Comparison of ENCODE assay signal across 10 cellular contexts in the genomic region with DNA sequence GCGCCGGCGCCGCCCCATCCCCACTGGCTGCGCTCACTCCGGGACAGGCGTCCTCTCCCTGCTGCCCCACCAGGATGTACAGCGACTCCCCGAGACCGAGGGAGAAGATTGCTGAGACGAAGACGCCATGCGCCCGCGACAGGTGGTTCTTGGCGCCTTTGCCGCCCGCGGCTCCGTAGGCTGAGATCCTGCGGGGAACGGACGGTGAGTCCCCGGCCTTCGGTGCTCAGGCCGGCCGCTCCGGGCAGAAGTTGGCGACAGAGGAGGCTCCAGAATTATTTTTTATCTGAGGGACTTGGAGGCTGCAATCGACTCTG.
DNase-seq lines count a peak whose midpoint lies in the region; ATAC-seq lines count a peak whose summit lies in the region.
"Had no signal": no experiment of that assay in that cellular context is flagged by ENCODE, and none has a peak within 500 bp of the region (broad histone marks: within the 10 kb centered on the region; RNA-seq: fewer than 3 reads in every experiment).

No MANE protein-coding gene starts in this region.

- peak overlapping the region; percentile 52 for H3K4me3 ChIP-seq in iPS-18a (ENCODE audit: low read length)

- peaks cover 76% of the 10 kb centered on the region for H3K27me3 ChIP-seq in iPS-18a (ENCODE audit: control insufficient read depth, insufficient read depth, low read length)

- no peak overlapping the region for H3K27ac ChIP-seq in iPS-18a (ENCODE audit: low read length)
- H3K27ac ChIP-seq: SK-N-MC had no signal

- no peak overlapping the region for H3K9ac ChIP-seq in iPS-18a (ENCODE audit: low read length)

- H3K36me3 Mint-ChIP-seq in stimulated activated effector memory CD8-positive, alpha-beta T cell treated with anti-CD3 and anti-CD28 coated beads, Interleukin-12 subunit alpha, Interleukin-12 subunit beta, amount 100 ng/mL, for 72 hours = peaks cover 8% of the 10 kb centered on the region

- DNase-seq in NCI-H748 (lab: John Stamatoyannopoulos, UW; ENCODE audit: unreplicated experiment) (peak; percentile 18), NCI-H748 treated with DMSO at 0.1 percent for 48 hours (lab: John Stamatoyannopoulos, UW) (no peak), NCI-H187 (lab: John Stamatoyannopoulos, UW) (no peak), GM19240 (ENCODE audit: insufficient read length, low spot score) (no peak)
- DNase-seq in activated CD8-positive, alpha-beta memory T cell treated with anti-CD3 and anti-CD28 coated beads, Interleukin-2, amount 50 U/mL, for 48 hours = peak; percentile 65
- no peak for DNase-seq in stimulated activated effector memory CD8-positive, alpha-beta T cell treated with anti-CD3 and anti-CD28 coated beads, Interleukin-12 subunit alpha, Interleukin-12 subunit beta, amount 100 ng/mL, for 72 hours (ENCODE audit: low spot score in 2 of 2)
- no peak for DNase-seq in stimulated activated CD4-positive, alpha-beta T cell treated with anti-CD3 and anti-CD28 coated beads, Interleukin-4, amount 100 ng/mL, for 1 hour
- DNase-seq: amygdala had no signal

- no peaks in the 10 kb centered on the region for H3K9me3 Mint-ChIP-seq in stimulated activated effector memory CD8-positive, alpha-beta T cell treated with anti-CD3 and anti-CD28 coated beads, Interleukin-12 subunit alpha, Interleukin-12 subunit beta, amount 100 ng/mL, for 72 hours

- H3K27ac Mint-ChIP-seq in stimulated activated effector memory CD8-positive, alpha-beta T cell treated with anti-CD3 and anti-CD28 coated beads, Interleukin-12 subunit alpha, Interleukin-12 subunit beta, amount 100 ng/mL, for 72 hours = no peak overlapping the region

- H3K4me1 Mint-ChIP-seq in stimulated activated effector memory CD8-positive, alpha-beta T cell treated with anti-CD3 and anti-CD28 coated beads, Interleukin-12 subunit alpha, Interleukin-12 subunit beta, amount 100 ng/mL, for 72 hours = peaks cover 28% of the 10 kb centered on the region

- ATAC-seq in stimulated activated effector memory CD8-positive, alpha-beta T cell treated with anti-CD3 and anti-CD28 coated beads, Interleukin-12 subunit alpha, Interleukin-12 subunit beta, amount 100 ng/mL, for 72 hours = no peak

- H3K4me1 ChIP-seq in iPS-18a (ENCODE audit: control insufficient read depth, low read depth, low read length) = peaks cover 6% of the 10 kb centered on the region

- peaks cover under 1% of the 10 kb centered on the region for H3K36me3 ChIP-seq in iPS-18a (ENCODE audit: control insufficient read depth, low read depth, low read length)

- H3K4me3 Mint-ChIP-seq in stimulated activated effector memory CD8-positive, alpha-beta T cell treated with anti-CD3 and anti-CD28 coated beads, Interleukin-12 subunit alpha, Interleukin-12 subunit beta, amount 100 ng/mL, for 72 hours = peak overlapping the region; percentile 78

- no peaks in the 10 kb centered on the region for H3K9me3 ChIP-seq in iPS-18a (ENCODE audit: control insufficient read depth, low read depth, low read length)

Comparison
In these comparisons a context has a peak if more than half of its experiments do, and no peak if none do; other contexts are left out.
1. DNase-seq: peak in NCI-H748 (single experiment) and activated CD8-positive, alpha-beta memory T cell treated with anti-CD3 and anti-CD28 coated beads, Interleukin-2, amount 50 U/mL, for 48 hours (single experiment); none in NCI-H748 treated with DMSO at 0.1 percent for 48 hours (single experiment), stimulated activated effector memory CD8-positive, alpha-beta T cell treated with anti-CD3 and anti-CD28 coated beads, Interleukin-12 subunit alpha, Interleukin-12 subunit beta, amount 100 ng/mL, for 72 hours (0 of 2), NCI-H187 (0 of 2), stimulated activated CD4-positive, alpha-beta T cell treated with anti-CD3 and anti-CD28 coated beads, Interleukin-4, amount 100 ng/mL, for 1 hour (single experiment) and GM19240 (single experiment).